ENCODE assay signal across 13 cellular contexts in genomic region chr17:17077861-17078732, GRCh38. TPM values are rescaled to one million over a fixed set of nuclear protein-coding genes. Genes with fewer than 3 reads are reported as not detected.
DNase-seq lines count a peak whose midpoint lies in the region; ATAC-seq, FAIRE-seq and TF ChIP-seq lines count a peak whose summit lies in the region.
"Had no signal": no experiment of that assay in that cellular context is flagged by ENCODE, and none has a peak within 500 bp of the region (broad histone marks: within the 10 kb centered on the region; RNA-seq: fewer than 3 reads in every experiment).

No MANE protein-coding gene starts in this region.

- H3K9me3 ChIP-seq in RWPE2 (ENCODE audit: severe bottlenecking) (no peaks in the 10 kb centered on the region), kidney (ENCODE audit: control insufficient read depth in 1 of 2, low read length in 2 of 2) (no peaks in the 10 kb centered on the region)
- H3K9me3 ChIP-seq: uterus had no signal

- H3K27ac ChIP-seq in C4-2B = peak overlapping the region; percentile 83
- H3K27ac ChIP-seq in RWPE2 (ENCODE audit: poor library complexity, severe bottlenecking) = no peak overlapping the region
- peak overlapping the region; percentile 53 to 78 for H3K27ac ChIP-seq in kidney (ENCODE audit: low read depth in 2 of 2, low read length in 2 of 2)

- no peak for ATAC-seq in RWPE2 (ENCODE audit: low read depth)
- ATAC-seq in GM19463 (IDR thresholded peaks at IDR 0.05; ENCODE audit: unreplicated experiment) = no peak

- H3K27me3 ChIP-seq in RWPE2 (ENCODE audit: insufficient read depth, poor library complexity, severe bottlenecking) = no peaks in the 10 kb centered on the region
- H3K27me3 ChIP-seq: uterus had no signal

- no peak for FAIRE-seq in kidney (lab: Jason Lieb, UNC)

- intact Hi-C loops in kidney (cut with DNase I) (no loop called here), posterior vena cava (cut with DNase I) (loop anchor here in 1 of 2 donors (5.0 kb wide), 1 partner anchor 36 kb away; the partner anchor contains the start of gene MPRIP)

- H3K36me3 ChIP-seq in RWPE2 (ENCODE audit: low read depth) (peaks cover 57% of the 10 kb centered on the region), kidney (ENCODE audit: control insufficient read depth in 1 of 2, insufficient read depth in 2 of 2, low read length in 2 of 2) (peaks cover 14 to 16% of the 10 kb centered on the region in 2 donors)
- H3K36me3 ChIP-seq: uterus had no signal

- TF ChIP-seq CTCF in C4-2B (conservative IDR thresholded peaks at IDR 0.05) (no peak), RWPE2 (IDR thresholded peaks at IDR 0.05; ENCODE audit: poor library complexity, severe bottlenecking) (no peak), kidney (IDR thresholded peaks at IDR 0.05; ENCODE audit: borderline replicate concordance, extremely low read depth, insufficient read depth) (no peak)

- H3K4me3 ChIP-seq in RWPE2 (ENCODE audit: severe bottlenecking) (no peak overlapping the region), kidney (ENCODE audit: low read length in 2 of 2) (peak overlapping the region in 1 of 2 donors; percentile 38)
- H3K4me3 ChIP-seq: uterus had no signal

- DNase-seq in RWPE2 (ENCODE audit: low spot score) (peak; percentile 40), kidney (peak; percentile 52), posterior vena cava (ENCODE audit: low spot score) (peak; percentile 44), NCI-H2171 treated with DMSO at 0.1 percent for 48 hours (lab: John Stamatoyannopoulos, UW) (no peak), SW 1271 (lab: John Stamatoyannopoulos, UW) (no peak), NCI-H446 treated with DMSO at 0.1 percent for 48 hours (lab: John Stamatoyannopoulos, UW) (no peak)
- DNase-seq: foreskin melanocyte; IMR-90; NCI-H1694 treated with DMSO at 0.1 percent for 48 hours; stimulated activated CD8-positive, alpha-beta memory T cell treated with anti-CD3 and anti-CD28 coated beads, Interleukin-4, amount 100 ng/mL, for 48 hours had no signal

- H3K4me1 ChIP-seq in RWPE2 (ENCODE audit: insufficient read depth, poor library complexity, severe bottlenecking) = peaks cover 26% of the 10 kb centered on the region
- peaks cover 52 to 56% of the 10 kb centered on the region in 2 donors for H3K4me1 ChIP-seq in kidney (ENCODE audit: control insufficient read depth in 1 of 2, insufficient read depth in 1 of 2, low read depth in 1 of 2, low read length in 2 of 2)

- peak overlapping the region in 1 of 2 donors; percentile 12 for H3K9ac ChIP-seq in kidney (ENCODE audit: low read length in 2 of 2)

RNA-seq across cellular contexts. Expression of gene MPRIP, which starts 35.8 kb away (rescaled TPM):
- total RNA-seq in kidney (250 TPM), posterior vena cava (100 to 1,000 TPM; 359 to 405 TPM)
- 120 TPM for polyA plus RNA-seq in kidney (ENCODE audit: insufficient read depth, low read depth, low replicate concordance)

Comparison
In these comparisons a context has a peak if more than half of its experiments do, and no peak if none do; other contexts are left out.
1. DNase-seq: peak in RWPE2 (single experiment), kidney (single experiment) and posterior vena cava (single experiment); none in NCI-H2171 treated with DMSO at 0.1 percent for 48 hours (single experiment), SW 1271 (0 of 2) and NCI-H446 treated with DMSO at 0.1 percent for 48 hours (single experiment).